In the genomic region with DNA sequence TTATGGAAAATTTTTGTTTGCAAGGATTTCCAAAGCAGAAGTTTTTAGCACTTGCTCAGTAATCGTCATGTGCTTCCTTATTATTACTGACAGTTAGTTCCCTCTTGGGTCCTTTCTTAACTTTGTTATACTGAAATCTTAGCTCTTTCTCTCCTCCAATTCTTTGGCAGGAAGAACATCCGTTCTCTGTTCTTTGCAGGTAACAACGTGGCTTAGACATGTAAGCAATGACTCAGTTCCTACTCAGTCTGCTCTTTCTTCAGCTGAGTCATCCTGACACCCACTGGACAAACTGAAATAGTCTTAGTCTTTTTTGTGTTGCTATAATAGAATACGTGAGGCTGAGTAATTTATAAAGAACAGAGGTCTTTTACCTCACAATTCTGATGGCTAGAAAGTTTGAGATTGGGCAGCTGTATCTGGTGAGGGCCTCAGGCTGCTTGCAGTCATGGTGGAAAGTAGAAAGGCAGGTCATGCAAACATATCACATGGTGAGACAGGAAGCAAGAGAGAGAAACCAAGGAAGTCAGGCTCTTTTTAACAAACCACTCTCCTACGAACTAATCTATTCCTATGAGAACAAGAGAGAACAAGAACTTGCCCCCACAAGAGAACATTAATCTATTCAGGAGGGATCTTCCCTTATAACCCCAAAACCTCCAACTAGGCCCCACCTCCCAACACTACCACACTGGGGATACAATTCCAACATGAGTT, we compare ENCODE assay signal across 1 cellular context.
A peak's percentile ranks its signal among the peaks of the same experiment; 100 is the strongest.
TF ChIP-seq lines count a peak whose summit lies in the region.

No MANE protein-coding gene starts in this region.

TF ChIP-seq in HCT116, 20 proteins besides CTCF, POLR2A, EP300 and RAD21 (continued from another document):
- no peak for TF ChIP-seq ATF3 (IDR thresholded peaks at IDR 0.05)
- TF ChIP-seq SRF (IDR thresholded peaks at IDR 0.05; ENCODE audit: low read depth), result 0 out of 2 replicates have a peak, but pooled peaks have one; percentile 57
- TF ChIP-seq SP1 (IDR thresholded peaks at IDR 0.05; ENCODE audit: low read depth), result peak; percentile 83
- TF ChIP-seq ZBTB33 (IDR thresholded peaks at IDR 0.05; ENCODE audit: extremely low read depth, insufficient replicate concordance, low read length), result peak; percentile 15
- TF ChIP-seq FOSL1 (IDR thresholded peaks at IDR 0.05; ENCODE audit: low read depth), result peak; percentile 97
- peak; percentile 52; the same call in 1 of the 2 replicates for TF ChIP-seq EGR1 (IDR thresholded peaks at IDR 0.05; ENCODE audit: low read depth)
- TF ChIP-seq, protein P1, sequence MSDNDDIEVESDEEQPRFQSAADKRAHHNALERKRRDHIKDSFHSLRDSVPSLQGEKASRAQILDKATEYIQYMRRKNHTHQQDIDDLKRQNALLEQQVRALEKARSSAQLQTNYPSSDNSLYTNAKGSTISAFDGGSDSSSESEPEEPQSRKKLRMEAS (IDR thresholded peaks at IDR 0.05), result peak; percentile 86
- TF ChIP-seq ZFX (IDR thresholded peaks at IDR 0.05), result no peak
- no peak for TF ChIP-seq REST (IDR thresholded peaks at IDR 0.05; ENCODE audit: low read depth)
- TF ChIP-seq EZH2phosphoT487 (IDR thresholded peaks at IDR 0.05; ENCODE audit: borderline replicate concordance), result no peak
- no peak for TF ChIP-seq POLR2AphosphoS5 (IDR thresholded peaks at IDR 0.05; ENCODE audit: low read depth, low read length)
